In the genomic region with DNA sequence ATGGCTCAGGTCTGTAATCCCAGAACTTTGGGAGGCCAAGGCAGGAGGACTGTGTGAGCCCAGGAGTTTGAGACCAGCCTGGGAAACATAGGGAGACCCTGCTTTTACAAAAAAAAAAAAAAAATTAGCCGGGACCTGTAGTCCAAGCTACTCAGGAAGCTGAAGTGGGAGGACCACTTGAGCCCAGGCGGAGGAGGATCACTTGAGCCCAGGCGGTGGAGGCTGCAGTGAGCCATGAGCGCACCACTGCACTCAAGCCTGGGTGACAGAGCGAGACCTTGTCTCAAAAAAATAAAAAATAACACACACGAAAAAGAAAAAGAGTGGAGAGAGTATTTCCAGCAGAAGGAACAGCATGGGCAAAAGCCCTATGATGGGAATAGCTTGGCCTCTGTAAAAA, we compare ENCODE assay signal across 14 cellular contexts. TPM values are rescaled to one million over a fixed set of nuclear protein-coding genes. Genes with fewer than 3 reads are reported as not detected.
A peak's percentile ranks its signal among the peaks of the same experiment; 100 is the strongest.
DNase-seq lines count a peak whose midpoint lies in the region; TF ChIP-seq lines count a peak whose summit lies in the region.
"Had no signal": no experiment of that assay in that cellular context is flagged by ENCODE, and none has a peak within 500 bp of the region (broad histone marks: within the 10 kb centered on the region; RNA-seq: fewer than 3 reads in every experiment).

No MANE protein-coding gene starts in this region.

- H3K36me3 Mint-ChIP-seq in type B pancreatic cell: no peaks in the 10 kb centered on the region
- H3K36me3 Mint-ChIP-seq: CD4-positive, CD25-positive, alpha-beta regulatory T cell had no signal

- H3K27me3 Mint-ChIP-seq in type B pancreatic cell: peaks cover 55% of the 10 kb centered on the region

- peak; percentile 57 for DNase-seq in DMS53 (lab: John Stamatoyannopoulos, UW)
- no peak for DNase-seq in DMS53 treated with DMSO at 0.1 percent for 48 hours (lab: John Stamatoyannopoulos, UW; ENCODE audit: unreplicated experiment)
- DNase-seq in NCI-H510A (lab: John Stamatoyannopoulos, UW): peak; percentile 39
- DNase-seq in left kidney (ENCODE audit: low read depth, low spot score): peak; percentile 55
- no peak for DNase-seq in type B pancreatic cell (ENCODE audit: extremely low spot score, unreplicated experiment)
- DNase-seq in SW480 (ENCODE audit: low spot score): no peak
- DNase-seq in NCI-H1417 (lab: John Stamatoyannopoulos, UW): no peak
- DNase-seq: CD4-positive, CD25-positive, alpha-beta regulatory T cell; DND-41; GDM1; GOT3; H9; IMR-90 had no signal

- TF ChIP-seq CTCF in type B pancreatic cell (conservative IDR thresholded peaks at IDR 0.05): no peak

- no peak overlapping the region for H3K27ac Mint-ChIP-seq in type B pancreatic cell
- H3K27ac Mint-ChIP-seq: CD4-positive, CD25-positive, alpha-beta regulatory T cell; H9 had no signal

- no peaks in the 10 kb centered on the region for H3K9me3 Mint-ChIP-seq in type B pancreatic cell
- H3K9me3 Mint-ChIP-seq: H9 had no signal

- H3K4me3 Mint-ChIP-seq in type B pancreatic cell: peak overlapping the region; percentile 61

- H3K4me1 Mint-ChIP-seq in type B pancreatic cell (ENCODE audit: unreplicated experiment): peaks cover 13% of the 10 kb centered on the region

RNA-seq across cellular contexts. Expression of a gene that starts 2.0 kb away (rescaled TPM):
- 0.17 and 3.4 TPM in 2 replicates for total RNA-seq in type B pancreatic cell (ENCODE audit: low replicate concordance)
- total RNA-seq: CD4-positive, CD25-positive, alpha-beta regulatory T cell; IMR-90 had no signal

RNA-seq across cellular contexts. Expression of a gene that starts 2.1 kb away (rescaled TPM):
- 3.0 and 9.1 TPM in 2 replicates for total RNA-seq in type B pancreatic cell (ENCODE audit: low replicate concordance)
- total RNA-seq: CD4-positive, CD25-positive, alpha-beta regulatory T cell; HT-29; IMR-90 had no signal

RNA-seq across cellular contexts. Expression of a gene that starts 27.0 kb away (rescaled TPM):
- 0.22 TPM in 1 of 2 replicates, not detected in the other for total RNA-seq in type B pancreatic cell (ENCODE audit: low replicate concordance)
- total RNA-seq: CD4-positive, CD25-positive, alpha-beta regulatory T cell; HT-29; IMR-90 had no signal

RNA-seq across cellular contexts. Expression of a gene that starts 53.2 kb away (rescaled TPM):
- 0.21 and 0.77 TPM in 2 replicates for total RNA-seq in type B pancreatic cell (ENCODE audit: low replicate concordance)
- total RNA-seq: CD4-positive, CD25-positive, alpha-beta regulatory T cell had no signal

Comparison
In these comparisons a context has a peak if more than half of its experiments do, and no peak if none do; other contexts are left out.
1. DNase-seq: peak in DMS53 (single experiment), NCI-H510A (single experiment) and left kidney (single experiment); none in DMS53 treated with DMSO at 0.1 percent for 48 hours (single experiment), type B pancreatic cell (single experiment), SW480 (single experiment) and NCI-H1417 (0 of 3).